ENCODE assay signal across 8 cellular contexts in the genomic region with DNA sequence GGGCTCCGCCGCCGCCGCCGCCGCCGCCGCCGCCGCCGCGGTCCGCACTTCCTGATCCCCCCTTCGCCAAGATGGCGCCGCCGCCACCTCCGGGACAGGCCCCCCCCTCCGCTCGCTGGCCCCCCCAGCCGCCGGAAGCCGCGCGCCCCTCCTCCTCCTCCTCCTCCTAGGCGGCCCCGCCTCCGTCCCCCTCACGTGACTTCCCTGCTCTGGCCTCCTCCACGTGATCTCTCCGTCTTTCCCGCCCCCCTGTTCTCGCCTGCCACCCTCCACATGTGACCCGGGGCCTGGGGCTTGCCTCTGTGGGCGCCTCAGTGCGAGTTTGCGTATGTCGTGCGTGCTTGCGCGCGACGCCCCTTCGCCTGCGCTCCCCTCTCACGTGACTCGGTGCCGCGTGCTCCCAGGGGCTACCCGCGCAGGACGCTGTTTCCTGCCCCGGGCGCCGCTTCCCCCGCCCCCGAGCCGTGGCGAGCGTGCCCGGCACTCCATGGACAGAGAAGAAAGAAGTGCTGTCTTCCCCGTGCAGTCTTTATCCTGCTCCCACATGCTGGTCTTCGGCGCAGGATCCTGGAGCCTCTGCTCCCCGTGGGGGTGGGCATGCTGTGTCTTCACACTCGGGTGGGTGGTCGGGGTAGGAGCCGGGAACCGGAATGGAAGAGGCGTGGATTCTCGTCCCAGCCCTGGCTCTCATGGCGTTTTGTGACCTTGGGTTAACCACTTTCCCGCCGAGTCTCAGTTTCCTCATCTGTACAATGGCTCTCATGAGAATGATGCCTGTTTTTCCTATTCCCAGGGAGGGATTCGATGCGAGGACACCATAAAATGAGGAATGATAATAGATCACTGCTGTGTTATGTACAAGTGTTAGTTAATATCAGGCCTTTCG. TPM values are rescaled to one million over a fixed set of nuclear protein-coding genes. Genes with fewer than 3 reads are reported as not detected.
DNase-seq lines count a peak whose midpoint lies in the region; ATAC-seq, FAIRE-seq and TF ChIP-seq lines count a peak whose summit lies in the region.

A gene (minus strand): TSS at position 53 of the 886 bp plus-strand sequence. CDS start 109 bp downstream, outside the sequence.

- H2AFZ ChIP-seq in smooth muscle cell (ENCODE audit: low read depth), result peak within 1 kb of the TSS; percentile 20

- 5% methylated on average over 43 of the region's 77 CpGs for WGBS in smooth muscle cell (ENCODE audit: low lambda C conversion rate)

- H3K4me1 ChIP-seq in smooth muscle cell (ENCODE audit: low read depth), result peaks cover 3% of the 10 kb centered on the region

- no peak for TF ChIP-seq CTCF in AG04449 (IDR thresholded peaks at IDR 0.05; ENCODE audit: insufficient read depth, low read length, missing control alignments)
- no peak for TF ChIP-seq CTCF in WI38 (IDR thresholded peaks at IDR 0.05; ENCODE audit: low read depth, low read length)
- no peak for TF ChIP-seq CTCF in bronchial epithelial cell (IDR thresholded peaks at IDR 0.05; ENCODE audit: insufficient read depth, low read length, severe bottlenecking)
- TF ChIP-seq CTCF in smooth muscle cell (IDR thresholded peaks at IDR 0.05; ENCODE audit: borderline replicate concordance, insufficient read depth, poor library complexity, severe bottlenecking), result no peak

- DNase-seq in AG04449 (ENCODE audit: low read depth, low spot score) (peak; percentile 94), NCI-H2227 treated with DMSO at 0.1 percent for 48 hours (lab: John Stamatoyannopoulos, UW) (peak; percentile 99), bronchial epithelial cell (ENCODE audit: low read depth) (peak; percentile 80), iPS-NIHi11 (ENCODE audit: low spot score) (peak; percentile 93), smooth muscle cell (lab: John Stamatoyannopoulos, UW; ENCODE audit: unreplicated experiment) (peak; percentile 96)

- H3K79me2 ChIP-seq in smooth muscle cell (ENCODE audit: low read depth), result peaks cover 26% of the 10 kb centered on the region

- H3K9ac ChIP-seq in smooth muscle cell (ENCODE audit: low read depth), result peak within 1 kb of the TSS; percentile 52

- ATAC-seq in GM18907 (IDR thresholded peaks at IDR 0.05; ENCODE audit: unreplicated experiment) (peak; percentile 87), HG03159 (IDR thresholded peaks at IDR 0.05; ENCODE audit: unreplicated experiment) (peak; percentile 83)

- peak within 1 kb of the TSS; percentile 79 for H3K4me3 ChIP-seq in AG04449 (ENCODE audit: low read depth, low read length)
- H3K4me3 ChIP-seq in WI38 (ENCODE audit: low read depth, low read length), result peak within 1 kb of the TSS; percentile 76
- peak within 1 kb of the TSS; percentile 63 for H3K4me3 ChIP-seq in bronchial epithelial cell (ENCODE audit: low read depth, low read length)
- peak within 1 kb of the TSS; percentile 73 for H3K4me3 ChIP-seq in smooth muscle cell

- H3F3A ChIP-seq in smooth muscle cell (ENCODE audit: low read depth), result peaks cover 7% of the 10 kb centered on the region

- no peaks in the 10 kb centered on the region for H3K27me3 ChIP-seq in bronchial epithelial cell (ENCODE audit: control insufficient read depth, insufficient read depth, low read length)
- H3K27me3 ChIP-seq in smooth muscle cell (ENCODE audit: low read depth), result no peaks in the 10 kb centered on the region

- POLR2A ChIA-PET in AG04449 (lab: Yijun Ruan, JAX), result interaction anchor here (0.7 kb wide), 1 partner anchor 402 kb away, joined by 3 read pairs; no protein-coding TSS in a partner anchor

- peak within 1 kb of the TSS; percentile 74 for H3K27ac ChIP-seq in smooth muscle cell (ENCODE audit: low read depth)

- peak within 1 kb of the TSS; percentile 93 for H3K4me2 ChIP-seq in smooth muscle cell

- no peak for FAIRE-seq in bronchial epithelial cell (lab: Jason Lieb, UNC)

- no peaks in the 10 kb centered on the region for H3K9me3 ChIP-seq in smooth muscle cell (replicated peaks; ENCODE audit: low read depth)

- CTCF ChIA-PET in AG04449 (lab: Yijun Ruan, JAX), result interaction anchor here (0.8 to 4.2 kb wide), 42 partner anchors 10 to 555 kb away, joined by 3 to 44 read pairs (median 5); a partner anchor contains a TSS

- H3K36me3 ChIP-seq in bronchial epithelial cell (ENCODE audit: control insufficient read depth, insufficient read depth, low read length) (peaks cover 13% of the 10 kb centered on the region), smooth muscle cell (ENCODE audit: low read depth) (no peaks in the 10 kb centered on the region)

- peaks cover 33% of the 10 kb centered on the region for H4K20me1 ChIP-seq in smooth muscle cell (ENCODE audit: low read depth)

RNA-seq across cellular contexts. Expression of the gene that starts here (rescaled TPM):
- total RNA-seq in bronchial epithelial cell (20.3 and 23.3 TPM in 2 replicates), smooth muscle cell (15.1 and 20.4 TPM in 2 replicates)
- 36.7 and 37.9 TPM in 2 replicates for polyA plus RNA-seq in smooth muscle cell

Comparison
In these comparisons a context has a peak if more than half of its experiments do, and no peak if none do; other contexts are left out.
1. Peak in every context shown above with its lines: DNase-seq, ATAC-seq, H3K4me3 ChIP-seq and H3K27ac ChIP-seq.